Comparison of ENCODE assay signal across 8 cellular contexts in the genomic region with DNA sequence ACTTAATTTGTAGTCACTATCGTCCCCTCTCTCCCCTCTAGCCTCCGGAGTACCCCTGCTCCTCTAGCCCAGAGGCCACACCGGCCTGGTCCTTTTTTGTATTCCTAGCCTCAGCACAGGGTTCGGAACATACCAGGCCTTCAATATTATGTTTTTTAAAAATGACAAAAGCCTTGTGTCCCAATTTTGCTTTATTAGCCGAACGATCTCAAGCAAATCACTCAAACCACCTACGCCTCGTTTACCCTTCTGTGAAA. TPM values are rescaled to one million over a fixed set of nuclear protein-coding genes. Genes with fewer than 3 reads are reported as not detected.
DNase-seq lines count a peak whose midpoint lies in the region; ATAC-seq and TF ChIP-seq lines count a peak whose summit lies in the region.

No MANE protein-coding gene starts in this region.

- H3K4me3 ChIP-seq in WI38 (ENCODE audit: low read depth, low read length) (peak overlapping the region; percentile 96), cardiac muscle cell (peak overlapping the region; percentile 90), gastrocnemius medialis (peak overlapping the region; percentile 77 to 92 (median 86))

- peaks cover 15% of the 10 kb centered on the region for H3K4me1 ChIP-seq in cardiac muscle cell (ENCODE audit: low read depth)
- H3K4me1 ChIP-seq in gastrocnemius medialis: peaks cover 39 to 42% of the 10 kb centered on the region in 2 donors

- H3K27ac ChIP-seq in cardiac muscle cell (peak overlapping the region; percentile 90), gastrocnemius medialis (peak overlapping the region; percentile 93 to 95 (median 95))

- intact Hi-C loops in gastrocnemius medialis (cut with DNase I; ENCODE audit: low total_unique reads): loop anchor here (10.0 kb wide), 2 partner anchors 524 to 1404 kb away; partner anchors contain the start of genes PAN3 and RPL21

- TF ChIP-seq CTCF in WI38 (IDR thresholded peaks at IDR 0.05; ENCODE audit: low read depth, low read length) (no peak), cardiac muscle cell (IDR thresholded peaks at IDR 0.05; ENCODE audit: low read depth, low read length) (no peak), gastrocnemius medialis (IDR thresholded peaks at IDR 0.05 in 4 of 5, conservative IDR thresholded peaks at IDR 0.05 in 1 of 5) (no peak)

- in situ Hi-C loops in gastrocnemius medialis (cut with MboI; ENCODE audit: low sequenced_read_pairs in 4 of 4): loop anchor here in 2 of 4 donors (10.0 to 25.0 kb wide), 2 partner anchors 56 to 521 kb away; partner anchors contain the start of genes PAN3 (in 1 of the 2) and SLC46A3 (in 1 of the 2)

- H3K36me3 ChIP-seq in cardiac muscle cell (peaks cover 14% of the 10 kb centered on the region), gastrocnemius medialis (peaks cover 0 to 21% of the 10 kb centered on the region in 2 donors)

- ATAC-seq in GM18867 (IDR thresholded peaks at IDR 0.05; ENCODE audit: unreplicated experiment) (peak; percentile 17), HG02938 (IDR thresholded peaks at IDR 0.05; ENCODE audit: unreplicated experiment) (peak; percentile 18), gastrocnemius medialis (peak; percentile 19 to 29), GM18873 (IDR thresholded peaks at IDR 0.05; ENCODE audit: low FRiP score, unreplicated experiment) (no peak)

- H3K9me3 ChIP-seq in cardiac muscle cell (ENCODE audit: low read depth) (no peaks in the 10 kb centered on the region), gastrocnemius medialis (no peaks in the 10 kb centered on the region)

- H3K27me3 ChIP-seq in cardiac muscle cell (no peaks in the 10 kb centered on the region), gastrocnemius medialis (no peaks in the 10 kb centered on the region)

- DNase-seq in cardiac muscle cell (ENCODE audit: low read depth in 1 of 2, low spot score in 1 of 2) (peak in 1 of 2 donors; percentile 24), gastrocnemius medialis (no peak), GOT3 (lab: John Stamatoyannopoulos, UW) (no peak), NCI-H1105 (lab: John Stamatoyannopoulos, UW) (no peak)

- TF ChIP-seq POLR2A in gastrocnemius medialis (IDR thresholded peaks at IDR 0.05): no peak

RNA-seq across cellular contexts. Expression of gene POMP, which starts 0.5 kb away (rescaled TPM):
- total RNA-seq in cardiac muscle cell (16.4 and 35.3 TPM in 2 replicates), gastrocnemius medialis (100 to 1,000 TPM; 162 to 188 (median 176) TPM)
- 168 and 208 TPM in 2 replicates for polyA plus RNA-seq in cardiac muscle cell
